ENCODE assay signal across 1 cellular context in genomic region chr6:27830665-27831433, GRCh38.
TF ChIP-seq lines count a peak whose summit lies in the region.
"Not testable (repeated sequence)": the region's sequence is repeated elsewhere in the genome, so short reads cannot be mapped to it uniquely, and the experiment has no call there.

No MANE protein-coding gene starts in this region.

TF ChIP-seq in K562, 482 proteins besides CTCF, POLR2A, EP300 and RAD21 (continued from another document and continues in another):
- TF ChIP-seq, protein P1, sequence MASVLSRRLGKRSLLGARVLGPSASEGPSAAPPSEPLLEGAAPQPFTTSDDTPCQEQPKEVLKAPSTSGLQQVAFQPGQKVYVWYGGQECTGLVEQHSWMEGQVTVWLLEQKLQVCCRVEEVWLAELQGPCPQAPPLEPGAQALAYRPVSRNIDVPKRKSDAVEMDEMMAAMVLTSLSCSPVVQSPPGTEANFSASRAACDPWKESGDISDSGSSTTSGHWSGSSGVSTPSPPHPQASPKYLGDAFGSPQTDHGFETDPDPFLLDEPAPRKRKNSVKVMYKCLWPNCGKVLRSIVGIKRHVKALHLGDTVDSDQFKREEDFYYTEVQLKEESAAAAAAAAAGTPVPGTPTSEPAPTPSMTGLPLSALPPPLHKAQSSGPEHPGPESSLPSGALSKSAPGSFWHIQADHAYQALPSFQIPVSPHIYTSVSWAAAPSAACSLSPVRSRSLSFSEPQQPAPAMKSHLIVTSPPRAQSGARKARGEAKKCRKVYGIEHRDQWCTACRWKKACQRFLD (CRISPR knock-in tag; IDR thresholded peaks at IDR 0.05), result peak; percentile 77
- TF ChIP-seq DPF2 (IDR thresholded peaks at IDR 0.05), result peak; percentile 53
- TF ChIP-seq, protein P2, sequence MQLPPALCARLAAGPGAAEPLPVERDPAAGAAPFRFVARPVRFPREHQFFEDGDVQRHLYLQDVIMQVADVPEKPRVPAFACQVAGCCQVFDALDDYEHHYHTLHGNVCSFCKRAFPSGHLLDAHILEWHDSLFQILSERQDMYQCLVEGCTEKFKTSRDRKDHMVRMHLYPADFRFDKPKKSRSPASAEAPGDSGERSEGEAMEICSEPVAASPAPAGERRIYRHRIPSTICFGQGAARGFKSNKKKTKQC (CRISPR knock-in tag; IDR thresholded peaks at IDR 0.05), result peak; percentile 60; the same call in 1 of the 2 replicates
- TF ChIP-seq ZBTB7A (IDR thresholded peaks at IDR 0.05; ENCODE audit: borderline replicate concordance, control insufficient read depth, low read depth, low read length), result 0 out of 2 replicates have a peak, but pooled peaks have one; percentile 42
- 0 out of 2 replicates have a peak, but pooled peaks have one; percentile 16 for TF ChIP-seq ZNF445 (CRISPR knock-in tag; IDR thresholded peaks at IDR 0.05; ENCODE audit: low read depth)
- TF ChIP-seq ZNF551 (CRISPR knock-in tag; IDR thresholded peaks at IDR 0.05), result 0 out of 2 replicates have a peak, but pooled peaks have one; percentile 58
- peak; percentile 48; the same call in 1 of the 2 replicates for TF ChIP-seq GABPB2 (CRISPR knock-in tag; conservative IDR thresholded peaks at IDR 0.05)
- TF ChIP-seq LCOR (CRISPR knock-in tag; IDR thresholded peaks at IDR 0.05), result peak; percentile 72; the same call in 1 of the 2 replicates
- peak; percentile 42; the same call in 1 of the 2 replicates for TF ChIP-seq MAFK (IDR thresholded peaks at IDR 0.05; ENCODE audit: low read length)
- TF ChIP-seq HMBOX1 (IDR thresholded peaks at IDR 0.05), result peak; percentile 67
- TF ChIP-seq CC2D1A (IDR thresholded peaks at IDR 0.05), result peak; percentile 41; the same call in 1 of the 2 replicates
- 0 out of 2 replicates have a peak, but pooled peaks have one; percentile 14 for TF ChIP-seq ZNF707 (CRISPR knock-in tag; conservative IDR thresholded peaks at IDR 0.05)
- peak; percentile 91 for TF ChIP-seq HNRNPUL1 (IDR thresholded peaks at IDR 0.05; ENCODE audit: low read length)
- 0 out of 2 replicates have a peak, but pooled peaks have one; percentile 19 for TF ChIP-seq PTTG1 (tag; IDR thresholded peaks at IDR 0.05; ENCODE audit: low read depth)
- peak; percentile 65; the same call in 1 of the 2 replicates for TF ChIP-seq RNF219 (CRISPR knock-in tag; IDR thresholded peaks at IDR 0.05)
- peak; percentile 17; the same call in 1 of the 2 replicates for TF ChIP-seq KHSRP (IDR thresholded peaks at IDR 0.05)
- 0 out of 2 replicates have a peak, but pooled peaks have one; percentile 59 for TF ChIP-seq E2F3 (CRISPR knock-in tag; IDR thresholded peaks at IDR 0.05)
- 0 out of 2 replicates have a peak, but pooled peaks have one; percentile 21 for TF ChIP-seq ZNF740 (CRISPR knock-in tag; IDR thresholded peaks at IDR 0.05)
- TF ChIP-seq ZNF740, NR2C2 (tag; IDR thresholded peaks at IDR 0.05): not testable (repeated sequence)
- TF ChIP-seq, protein P3, sequence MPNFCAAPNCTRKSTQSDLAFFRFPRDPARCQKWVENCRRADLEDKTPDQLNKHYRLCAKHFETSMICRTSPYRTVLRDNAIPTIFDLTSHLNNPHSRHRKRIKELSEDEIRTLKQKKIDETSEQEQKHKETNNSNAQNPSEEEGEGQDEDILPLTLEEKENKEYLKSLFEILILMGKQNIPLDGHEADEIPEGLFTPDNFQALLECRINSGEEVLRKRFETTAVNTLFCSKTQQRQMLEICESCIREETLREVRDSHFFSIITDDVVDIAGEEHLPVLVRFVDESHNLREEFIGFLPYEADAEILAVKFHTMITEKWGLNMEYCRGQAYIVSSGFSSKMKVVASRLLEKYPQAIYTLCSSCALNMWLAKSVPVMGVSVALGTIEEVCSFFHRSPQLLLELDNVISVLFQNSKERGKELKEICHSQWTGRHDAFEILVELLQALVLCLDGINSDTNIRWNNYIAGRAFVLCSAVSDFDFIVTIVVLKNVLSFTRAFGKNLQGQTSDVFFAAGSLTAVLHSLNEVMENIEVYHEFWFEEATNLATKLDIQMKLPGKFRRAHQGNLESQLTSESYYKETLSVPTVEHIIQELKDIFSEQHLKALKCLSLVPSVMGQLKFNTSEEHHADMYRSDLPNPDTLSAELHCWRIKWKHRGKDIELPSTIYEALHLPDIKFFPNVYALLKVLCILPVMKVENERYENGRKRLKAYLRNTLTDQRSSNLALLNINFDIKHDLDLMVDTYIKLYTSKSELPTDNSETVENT (CRISPR knock-in tag; IDR thresholded peaks at IDR 0.05), result peak; percentile 45; the same call in 1 of the 2 replicates
- TF ChIP-seq ZNF79 (CRISPR knock-in tag; IDR thresholded peaks at IDR 0.05; ENCODE audit: low read depth), result peak; percentile 8; the same call in 1 of the 2 replicates
- TF ChIP-seq C11orf30 (IDR thresholded peaks at IDR 0.05; ENCODE audit: low read depth), result peak; percentile 71
- 0 out of 2 replicates have a peak, but pooled peaks have one; percentile 13 for TF ChIP-seq NR2C2 (CRISPR knock-in tag; IDR thresholded peaks at IDR 0.05)
- peak; percentile 49; the same call in 1 of the 2 replicates for TF ChIP-seq ARID4B (CRISPR knock-in tag; IDR thresholded peaks at IDR 0.05)
- peak; percentile 8 for TF ChIP-seq HNRNPLL (IDR thresholded peaks at IDR 0.05; ENCODE audit: low read depth, low read length, poor library complexity, severe bottlenecking)
- peak; percentile 75; the same call in 1 of the 2 replicates for TF ChIP-seq NR4A1 (CRISPR knock-in tag; IDR thresholded peaks at IDR 0.05)
- peak; percentile 77 for TF ChIP-seq NR4A1 (tag; IDR thresholded peaks at IDR 0.05)
- TF ChIP-seq RBFOX2 (IDR thresholded peaks at IDR 0.05; ENCODE audit: low read depth, low read length), result peak; percentile 89; the same call in 1 of the 2 replicates
- TF ChIP-seq, protein P4, sequence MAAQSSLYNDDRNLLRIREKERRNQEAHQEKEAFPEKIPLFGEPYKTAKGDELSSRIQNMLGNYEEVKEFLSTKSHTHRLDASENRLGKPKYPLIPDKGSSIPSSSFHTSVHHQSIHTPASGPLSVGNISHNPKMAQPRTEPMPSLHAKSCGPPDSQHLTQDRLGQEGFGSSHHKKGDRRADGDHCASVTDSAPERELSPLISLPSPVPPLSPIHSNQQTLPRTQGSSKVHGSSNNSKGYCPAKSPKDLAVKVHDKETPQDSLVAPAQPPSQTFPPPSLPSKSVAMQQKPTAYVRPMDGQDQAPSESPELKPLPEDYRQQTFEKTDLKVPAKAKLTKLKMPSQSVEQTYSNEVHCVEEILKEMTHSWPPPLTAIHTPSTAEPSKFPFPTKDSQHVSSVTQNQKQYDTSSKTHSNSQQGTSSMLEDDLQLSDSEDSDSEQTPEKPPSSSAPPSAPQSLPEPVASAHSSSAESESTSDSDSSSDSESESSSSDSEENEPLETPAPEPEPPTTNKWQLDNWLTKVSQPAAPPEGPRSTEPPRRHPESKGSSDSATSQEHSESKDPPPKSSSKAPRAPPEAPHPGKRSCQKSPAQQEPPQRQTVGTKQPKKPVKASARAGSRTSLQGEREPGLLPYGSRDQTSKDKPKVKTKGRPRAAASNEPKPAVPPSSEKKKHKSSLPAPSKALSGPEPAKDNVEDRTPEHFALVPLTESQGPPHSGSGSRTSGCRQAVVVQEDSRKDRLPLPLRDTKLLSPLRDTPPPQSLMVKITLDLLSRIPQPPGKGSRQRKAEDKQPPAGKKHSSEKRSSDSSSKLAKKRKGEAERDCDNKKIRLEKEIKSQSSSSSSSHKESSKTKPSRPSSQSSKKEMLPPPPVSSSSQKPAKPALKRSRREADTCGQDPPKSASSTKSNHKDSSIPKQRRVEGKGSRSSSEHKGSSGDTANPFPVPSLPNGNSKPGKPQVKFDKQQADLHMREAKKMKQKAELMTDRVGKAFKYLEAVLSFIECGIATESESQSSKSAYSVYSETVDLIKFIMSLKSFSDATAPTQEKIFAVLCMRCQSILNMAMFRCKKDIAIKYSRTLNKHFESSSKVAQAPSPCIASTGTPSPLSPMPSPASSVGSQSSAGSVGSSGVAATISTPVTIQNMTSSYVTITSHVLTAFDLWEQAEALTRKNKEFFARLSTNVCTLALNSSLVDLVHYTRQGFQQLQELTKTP (IDR thresholded peaks at IDR 0.05; ENCODE audit: low read depth in 1 of 2, partially characterized antibody in 2 of 2), result peak; percentile 74 to 83
- TF ChIP-seq FOXP1 (CRISPR knock-in tag; IDR thresholded peaks at IDR 0.05), result 0 out of 2 replicates have a peak, but pooled peaks have one; percentile 39
- TF ChIP-seq PHF8 (IDR thresholded peaks at IDR 0.05; ENCODE audit: borderline replicate concordance, low read length), result peak; percentile 37; the same call in 1 of the 2 replicates
- TF ChIP-seq HNRNPL (IDR thresholded peaks at IDR 0.05; ENCODE audit: low read depth, low read length), result peak; percentile 74
- TF ChIP-seq ZNF639 (CRISPR knock-in tag; conservative IDR thresholded peaks at IDR 0.05 in 1 of 2, IDR thresholded peaks at IDR 0.05 in 1 of 2), result peak in 1 of 2 experiments; percentile 27; a peak in 1 of 4 replicates
- peak; percentile 65 for TF ChIP-seq ZFX (CRISPR knock-in tag; IDR thresholded peaks at IDR 0.05)
